Comparison of ENCODE assay signal across 21 cellular contexts in genomic region chr2:44477657-44478414, GRCh38.
DNase-seq lines count a peak whose midpoint lies in the region; ATAC-seq, FAIRE-seq and TF ChIP-seq lines count a peak whose summit lies in the region.
"Had no signal": no experiment of that assay in that cellular context is flagged by ENCODE, and none has a peak within 500 bp of the region (broad histone marks: within the 10 kb centered on the region; RNA-seq: fewer than 3 reads in every experiment).

No MANE protein-coding gene starts in this region.

- BruUV-seq in K562 (replicated peaks; lab: Mats Ljungman, UMichigan) = no TSS peak
- BruUV-seq in Caco-2 (replicated peaks; lab: Mats Ljungman, UMichigan) = no TSS peak
- no TSS peak for BruUV-seq in MCF 10A (replicated peaks; lab: Mats Ljungman, UMichigan)

- H3K27me3 Mint-ChIP-seq in neural progenitor cell (ENCODE audit: insufficient read depth, low read depth) (no peaks in the 10 kb centered on the region), Caco-2 (ENCODE audit: insufficient read depth, unreplicated experiment) (no peaks in the 10 kb centered on the region), MCF 10A (ENCODE audit: insufficient read depth, unreplicated experiment) (no peaks in the 10 kb centered on the region)
- no peaks in the 10 kb centered on the region for H3K27me3 Mint-ChIP-seq in CD8-positive, alpha-beta memory T cell
- H3K27me3 Mint-ChIP-seq: B cell; CD4-positive, alpha-beta T cell; IgD-negative memory B cell had no signal

- CTCF ChIA-PET in HEK293 (lab: Yijun Ruan, JAX) (interaction anchor here (0.5 to 5.7 kb wide), 10 partner anchors 13 to 496 kb away, joined by 3 to 75 read pairs (median 5); no protein-coding TSS in a partner anchor), K562 (lab: Yijun Ruan, JAX; ENCODE audit: low intra/inter-chr PET ratio) (interaction anchor here (0.6 kb wide), 1 partner anchor 428 kb away, joined by 3 read pairs; no protein-coding TSS in a partner anchor), Caco-2 (lab: Charles Lee) (interaction anchor here (0.7 to 1.2 kb wide), 4 partner anchors 85 to 478 kb away, joined by 4 to 5 read pairs (median 5); no protein-coding TSS in a partner anchor), MCF 10A (lab: Yijun Ruan, JAX) (interaction anchor here (0.5 to 4.8 kb wide), 15 partner anchors 13 to 1753 kb away, joined by 3 to 76 read pairs (median 3); no protein-coding TSS in a partner anchor)
- CTCF ChIA-PET in CD8-positive, alpha-beta memory T cell (lab: Charles Lee) = interaction anchor here (1.8 kb wide), 1 partner anchor 477 kb away, joined by 5 read pairs; no protein-coding TSS in a partner anchor

- DNase-seq in K562 (ENCODE audit: extremely low read depth in 1 of 4, low spot score in 3 of 4) (no peak), neural progenitor cell (ENCODE audit: low spot score) (no peak), Caco-2 (no peak), MCF 10A (ENCODE audit: unreplicated experiment) (no peak)
- DNase-seq in CD8-positive, alpha-beta memory T cell = no peak
- DNase-seq: C1 segment of cervical spinal cord; CD4-positive, alpha-beta T cell; DMS153; DND-41; GF-D8; HFFc6 had no signal

- ATAC-seq in K562 (no peak), GM21619 (IDR thresholded peaks at IDR 0.05; ENCODE audit: unreplicated experiment) (no peak)

- H3K27ac ChIP-seq in HEK293 (ENCODE audit: extremely low read depth, low read depth, low read length) (no peak overlapping the region), K562 (ENCODE audit: extremely low read depth, low read depth, low read length) (no peak overlapping the region), neural progenitor cell (peak overlapping the region; percentile 7)
- H3K27ac ChIP-seq in CD8-positive, alpha-beta memory T cell (ENCODE audit: low read depth, low read length) = no peak overlapping the region
- H3K27ac ChIP-seq: HL-60, KMS-11 had no signal

- H3K9me1 ChIP-seq in K562 (ENCODE audit: control insufficient read depth, insufficient read depth, low read length) = no peaks in the 10 kb centered on the region

- no peaks in the 10 kb centered on the region for H3K27me3 ChIP-seq in K562 (ENCODE audit: control insufficient read depth in 2 of 2, insufficient read depth in 2 of 2, low read length in 2 of 2)
- no peaks in the 10 kb centered on the region for H3K27me3 ChIP-seq in neural progenitor cell
- H3K27me3 ChIP-seq in Caco-2 (replicated peaks; ENCODE audit: control insufficient read depth, insufficient read depth, low read length) = no peaks in the 10 kb centered on the region
- no peaks in the 10 kb centered on the region for H3K27me3 ChIP-seq in CD8-positive, alpha-beta memory T cell (ENCODE audit: insufficient read depth, low read length, poor library complexity, severe bottlenecking)

- H3K27ac Mint-ChIP-seq in neural progenitor cell = no peak overlapping the region
- no peak overlapping the region for H3K27ac Mint-ChIP-seq in Caco-2 (ENCODE audit: unreplicated experiment)
- no peak overlapping the region for H3K27ac Mint-ChIP-seq in MCF 10A (ENCODE audit: low read depth, unreplicated experiment)
- H3K27ac Mint-ChIP-seq in CD8-positive, alpha-beta memory T cell = peak overlapping the region in 1 of 8 donors; percentile 10
- H3K27ac Mint-ChIP-seq: B cell; CD4-positive, alpha-beta T cell; HFFc6; IgD-negative memory B cell had no signal

- H3K9me3 ChIP-seq in HEK293 (ENCODE audit: control insufficient read depth, insufficient read depth, low read depth, low read length) (no peaks in the 10 kb centered on the region), K562 (replicated peaks; ENCODE audit: control insufficient read depth, insufficient read depth, low read depth, low read length) (no peaks in the 10 kb centered on the region), neural progenitor cell (ENCODE audit: low read depth) (no peaks in the 10 kb centered on the region), Caco-2 (no peaks in the 10 kb centered on the region)
- no peaks in the 10 kb centered on the region for H3K9me3 ChIP-seq in CD8-positive, alpha-beta memory T cell (ENCODE audit: low read length)

- POLR2A ChIA-PET in HEK293 (lab: Yijun Ruan, JAX) (no interaction called here), K562 (lab: Yijun Ruan, JAX) (no interaction called here), Caco-2 (lab: Charles Lee) (no interaction called here), MCF 10A (lab: Yijun Ruan, JAX) (interaction anchor here (1.1 kb wide), 1 partner anchor 9 kb away, joined by 4 read pairs; no protein-coding TSS in a partner anchor)
- POLR2A ChIA-PET in CD8-positive, alpha-beta memory T cell (lab: Charles Lee) = no interaction called here

- no peaks in the 10 kb centered on the region for H3K79me2 ChIP-seq in K562 (ENCODE audit: control insufficient read depth, insufficient read depth, low read length)
- no peaks in the 10 kb centered on the region for H3K79me2 ChIP-seq in neural progenitor cell (ENCODE audit: low read depth)

- H4K20me1 ChIP-seq in K562 (replicated peaks; ENCODE audit: control insufficient read depth, insufficient read depth, low read length) (no peaks in the 10 kb centered on the region), neural progenitor cell (ENCODE audit: low read depth) (no peaks in the 10 kb centered on the region)

- no peak for TF ChIP-seq EP300 in K562 (IDR thresholded peaks at IDR 0.05; ENCODE audit: low read length)

- WGBS in K562 (ENCODE audit: insufficient coverage, low coverage, missing lambda C conversion rate) = 39% methylated on average over 3 of the region's 3 CpGs

- H2AFZ ChIP-seq in K562 (ENCODE audit: low read depth, low read length) = no peak overlapping the region
- no peak overlapping the region for H2AFZ ChIP-seq in neural progenitor cell (replicated peaks)

- peak; percentile 27 for FAIRE-seq in G401.6 (lab: Jason Lieb, UNC)
- no peak for FAIRE-seq in K562 (lab: Jason Lieb, UNC)
- FAIRE-seq: D721Med, GM19239, H54 had no signal

- no peak overlapping the region for H3K4me2 ChIP-seq in K562 (ENCODE audit: insufficient read depth, low read length)
- no peak overlapping the region for H3K4me2 ChIP-seq in neural progenitor cell
- H3K4me2 ChIP-seq: KMS-11 had no signal

- no peak overlapping the region for H3K9ac ChIP-seq in K562 (ENCODE audit: insufficient read depth in 1 of 2, low read depth in 2 of 2, low read length in 2 of 2)
- H3K9ac ChIP-seq in neural progenitor cell = no peak overlapping the region
- H3K9ac ChIP-seq: KMS-11 had no signal

- H3K36me3 Mint-ChIP-seq in neural progenitor cell = no peaks in the 10 kb centered on the region
- H3K36me3 Mint-ChIP-seq in Caco-2 (ENCODE audit: insufficient read depth, unreplicated experiment) = no peaks in the 10 kb centered on the region
- H3K36me3 Mint-ChIP-seq in MCF 10A (ENCODE audit: insufficient read depth, unreplicated experiment) = no peaks in the 10 kb centered on the region
- H3K36me3 Mint-ChIP-seq in CD8-positive, alpha-beta memory T cell = no peaks in the 10 kb centered on the region
- H3K36me3 Mint-ChIP-seq: IgD-negative memory B cell had no signal

- H3K4me3 ChIP-seq in HEK293 (ENCODE audit: low read depth, low read length) (no peak overlapping the region), K562 (no peak overlapping the region), neural progenitor cell (no peak overlapping the region), Caco-2 (ENCODE audit: low read depth, low read length) (no peak overlapping the region)
- H3K4me3 ChIP-seq in CD8-positive, alpha-beta memory T cell (ENCODE audit: low read length) = no peak overlapping the region

- H3K4me3 Mint-ChIP-seq in neural progenitor cell = no peak overlapping the region
- no peak overlapping the region for H3K4me3 Mint-ChIP-seq in Caco-2 (ENCODE audit: unreplicated experiment)
- H3K4me3 Mint-ChIP-seq in MCF 10A (ENCODE audit: unreplicated experiment) = no peak overlapping the region
- H3K4me3 Mint-ChIP-seq in CD8-positive, alpha-beta memory T cell = no peak overlapping the region
- H3K4me3 Mint-ChIP-seq: B cell; CD4-positive, alpha-beta T cell; HFFc6; IgD-negative memory B cell had no signal

- intact Hi-C loops in K562 (cut with micrococcal nuclease) (loop anchor here (2.0 to 10.0 kb wide), 2 partner anchors 85 to 613 kb away; no protein-coding TSS in a partner anchor), Caco-2 (cut with micrococcal nuclease; ENCODE audit: unreplicated experiment) (loop anchor here (5.0 kb wide), 1 partner anchor 139 kb away; no protein-coding TSS in a partner anchor), MCF 10A (cut with micrococcal nuclease) (loop anchor here (2.0 to 10.0 kb wide), 3 partner anchors 67 to 391 kb away; no protein-coding TSS in a partner anchor)

- in situ Hi-C loops in K562 (cut with MboI) = no loop called here

- peaks cover 6% of the 10 kb centered on the region for H3K4me1 Mint-ChIP-seq in neural progenitor cell
- H3K4me1 Mint-ChIP-seq in Caco-2 (ENCODE audit: low read depth, unreplicated experiment) = no peaks in the 10 kb centered on the region
- no peaks in the 10 kb centered on the region for H3K4me1 Mint-ChIP-seq in MCF 10A (ENCODE audit: insufficient read depth, unreplicated experiment)
- H3K4me1 Mint-ChIP-seq in CD8-positive, alpha-beta memory T cell = peaks cover 0 to 7% (median 3%) of the 10 kb centered on the region in 3 donors

- no peak for TF ChIP-seq CTCF in HEK293 (tag by site-specific recombination; IDR thresholded peaks at IDR 0.05)
- no peak for TF ChIP-seq CTCF in K562 (IDR thresholded peaks at IDR 0.05 in 2 of 3, conservative IDR thresholded peaks at IDR 0.05 in 1 of 3; ENCODE audit: insufficient read depth in 2 of 3, low read depth in 1 of 3, low read length in 3 of 3)
- no peak for TF ChIP-seq CTCF in neural progenitor cell (IDR thresholded peaks at IDR 0.05)
- no peak for TF ChIP-seq CTCF in Caco-2 (IDR thresholded peaks at IDR 0.05; ENCODE audit: insufficient read depth in 1 of 2, low read depth in 1 of 2, low read length in 1 of 2, severe bottlenecking in 1 of 2, unreplicated experiment in 1 of 2)
- no peak for TF ChIP-seq CTCF in MCF 10A (IDR thresholded peaks at IDR 0.05; ENCODE audit: unreplicated experiment)

- no peaks in the 10 kb centered on the region for H3K4me1 ChIP-seq in HEK293 (ENCODE audit: control insufficient read depth, insufficient read depth, low read length)
- H3K4me1 ChIP-seq in K562 (replicated peaks in 1 of 2; ENCODE audit: control insufficient read depth in 2 of 2, insufficient read depth in 2 of 2, low read length in 2 of 2) = no peaks in the 10 kb centered on the region
- peaks cover 21% of the 10 kb centered on the region for H3K4me1 ChIP-seq in neural progenitor cell
- H3K4me1 ChIP-seq in Caco-2 = no peaks in the 10 kb centered on the region
- H3K4me1 ChIP-seq in CD8-positive, alpha-beta memory T cell (ENCODE audit: insufficient read depth, low read length) = no peaks in the 10 kb centered on the region

- H3F3A ChIP-seq in neural progenitor cell (ENCODE audit: low read depth) = peaks cover 34% of the 10 kb centered on the region

- no peak for TF ChIP-seq RAD21 in K562 (CRISPR knock-in tag; conservative IDR thresholded peaks at IDR 0.05 in 1 of 2, IDR thresholded peaks at IDR 0.05 in 1 of 2)

- H3K9me3 Mint-ChIP-seq in neural progenitor cell (no peaks in the 10 kb centered on the region), Caco-2 (ENCODE audit: unreplicated experiment) (no peaks in the 10 kb centered on the region), MCF 10A (ENCODE audit: unreplicated experiment) (no peaks in the 10 kb centered on the region)
- H3K9me3 Mint-ChIP-seq in CD8-positive, alpha-beta memory T cell = no peaks in the 10 kb centered on the region
- H3K9me3 Mint-ChIP-seq: CD4-positive, alpha-beta T cell; HFFc6; IgD-negative memory B cell had no signal

- H3K36me3 ChIP-seq in HEK293 (ENCODE audit: control insufficient read depth in 2 of 2, insufficient read depth in 1 of 2, low read length in 2 of 2) (no peaks in the 10 kb centered on the region), K562 (ENCODE audit: control insufficient read depth, insufficient read depth, low read length) (no peaks in the 10 kb centered on the region), neural progenitor cell (no peaks in the 10 kb centered on the region), Caco-2 (ENCODE audit: control insufficient read depth, insufficient read depth, low read length) (no peaks in the 10 kb centered on the region)
- H3K36me3 ChIP-seq in CD8-positive, alpha-beta memory T cell (ENCODE audit: insufficient read depth, low read length) = no peaks in the 10 kb centered on the region

- TF ChIP-seq POLR2A in K562 (conservative IDR thresholded peaks at IDR 0.05) = no peak
